5 cellular contexts compared by ENCODE assay signal in genomic region chr19:53098570-53098969, GRCh38. TPM values are rescaled to one million over a fixed set of nuclear protein-coding genes. Genes with fewer than 3 reads are reported as not detected.
"Had no signal": no experiment of that assay in that cellular context is flagged by ENCODE, and none has a peak within 500 bp of the region (broad histone marks: within the 10 kb centered on the region; RNA-seq: fewer than 3 reads in every experiment).

No MANE protein-coding gene starts in this region.

RNA-seq across cellular contexts. Expression of gene ZNF415, which starts 34.1 kb away (rescaled TPM):
- total RNA-seq: HT-29, HT1080 had no signal

RNA-seq across cellular contexts. Expression of gene ERVV-2, which starts 54.0 kb away (rescaled TPM):
- total RNA-seq: HepG2, HT-29, HT1080, IMR-90 had no signal
- polyA plus RNA-seq: HepG2, IgD-negative memory B cell, IMR-90 had no signal
